In the genomic region with DNA sequence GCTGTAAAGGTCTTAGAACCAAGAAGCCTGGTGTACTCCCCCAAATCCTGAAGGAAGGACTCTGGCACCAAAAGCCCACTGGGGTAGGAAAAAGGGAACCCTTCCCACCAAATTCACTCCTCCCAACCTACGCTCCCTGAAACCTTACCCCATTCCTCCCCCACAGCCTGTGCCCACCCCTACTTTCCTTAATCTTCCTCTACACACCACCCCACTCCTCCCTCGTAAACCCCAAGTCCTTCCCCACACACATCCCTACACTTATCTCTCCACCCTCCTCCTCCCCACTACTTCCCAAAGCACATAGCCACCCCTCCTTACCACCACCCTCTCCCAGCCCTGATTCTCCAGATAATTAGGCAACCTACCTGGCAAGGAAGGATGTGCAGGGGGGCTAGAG, we compare ENCODE assay signal across 10 cellular contexts. TPM values are rescaled to one million over a fixed set of nuclear protein-coding genes. Genes with fewer than 3 reads are reported as not detected.
DNase-seq lines count a peak whose midpoint lies in the region; ATAC-seq and TF ChIP-seq lines count a peak whose summit lies in the region.
"Had no signal": no experiment of that assay in that cellular context is flagged by ENCODE, and none has a peak within 500 bp of the region (broad histone marks: within the 10 kb centered on the region; RNA-seq: fewer than 3 reads in every experiment).

No MANE protein-coding gene starts in this region.

- CTCF ChIA-PET in MCF 10A (lab: Yijun Ruan, JAX): interaction anchor here (0.6 to 0.7 kb wide), 2 partner anchors 94 to 400 kb away, joined by 3 read pairs; no protein-coding TSS in a partner anchor

- H3K4me1 Mint-ChIP-seq in MCF 10A (ENCODE audit: insufficient read depth, unreplicated experiment): peaks cover 8% of the 10 kb centered on the region

- POLR2A ChIA-PET in MCF 10A (lab: Yijun Ruan, JAX): no interaction called here

- H3K27me3 ChIP-seq in breast epithelium (peaks cover 0 to 51% of the 10 kb centered on the region in 2 donors), suprapubic skin (no peaks in the 10 kb centered on the region)

- no peaks in the 10 kb centered on the region for H3K9me3 Mint-ChIP-seq in MCF 10A (ENCODE audit: unreplicated experiment)

- H3K36me3 ChIP-seq in breast epithelium (no peaks in the 10 kb centered on the region), SK-N-MC (ENCODE audit: insufficient read depth, low read length) (peaks cover 33% of the 10 kb centered on the region), suprapubic skin (peaks cover 29% of the 10 kb centered on the region)

- peak overlapping the region; percentile 22 for H3K9ac ChIP-seq in SK-N-MC (ENCODE audit: insufficient read length)

- H3K27me3 Mint-ChIP-seq in MCF 10A (ENCODE audit: insufficient read depth, unreplicated experiment): peaks cover 21% of the 10 kb centered on the region

- ATAC-seq in HG03565 (IDR thresholded peaks at IDR 0.05; ENCODE audit: unreplicated experiment) (no peak), GM21390 (IDR thresholded peaks at IDR 0.05; ENCODE audit: unreplicated experiment) (no peak)

- TF ChIP-seq EP300 in suprapubic skin (IDR thresholded peaks at IDR 0.05): no peak

- no peaks in the 10 kb centered on the region for H3K9me3 ChIP-seq in breast epithelium
- H3K9me3 ChIP-seq in SK-N-MC (ENCODE audit: low read depth, low read length): no peaks in the 10 kb centered on the region
- H3K9me3 ChIP-seq in suprapubic skin: no peaks in the 10 kb centered on the region

- H3K27ac ChIP-seq in breast epithelium (no peak overlapping the region), SK-N-MC (peak overlapping the region; percentile 42; the same call in 1 of the 2 replicates), suprapubic skin (no peak overlapping the region)

- H3K4me3 ChIP-seq in breast epithelium (no peak overlapping the region), SK-N-MC (peak overlapping the region; percentile 90), fibroblast of villous mesenchyme (ENCODE audit: low read depth, low read length) (peak overlapping the region; percentile 84), suprapubic skin (peak overlapping the region; percentile 63)

- 78% methylated on average over 2 of the region's 2 CpGs for WGBS in suprapubic skin

- TF ChIP-seq CTCF in MCF 10A (IDR thresholded peaks at IDR 0.05; ENCODE audit: unreplicated experiment) (no peak), breast epithelium (IDR thresholded peaks at IDR 0.05) (no peak), fibroblast of villous mesenchyme (IDR thresholded peaks at IDR 0.05; ENCODE audit: insufficient read depth, low read depth, low read length) (no peak), suprapubic skin (IDR thresholded peaks at IDR 0.05) (no peak)

- H3K4me1 ChIP-seq in breast epithelium (no peaks in the 10 kb centered on the region), suprapubic skin (peaks cover 16% of the 10 kb centered on the region)

- BruUV-seq in MCF 10A (replicated peaks; lab: Mats Ljungman, UMichigan): no TSS peak

- DNase-seq in MCF 10A (ENCODE audit: unreplicated experiment): no peak
- DNase-seq in breast epithelium (ENCODE audit: low spot score in 2 of 2): no peak
- no peak for DNase-seq in SK-N-MC (ENCODE audit: low read depth, low spot score)
- no peak for DNase-seq in fibroblast of villous mesenchyme (ENCODE audit: low read depth)
- DNase-seq in suprapubic skin (ENCODE audit: low spot score in 2 of 2): no peak
- DNase-seq in GOT3 (lab: John Stamatoyannopoulos, UW): no peak
- DNase-seq: NCI-H2227 treated with DMSO at 0.1 percent for 48 hours, SW 1271 had no signal

- H3K36me3 Mint-ChIP-seq in MCF 10A (ENCODE audit: insufficient read depth, unreplicated experiment): peaks cover 17% of the 10 kb centered on the region

- H3K4me3 Mint-ChIP-seq in MCF 10A (ENCODE audit: unreplicated experiment): no peak overlapping the region

- no peak for TF ChIP-seq POLR2A in breast epithelium (IDR thresholded peaks at IDR 0.05)
- TF ChIP-seq POLR2A in suprapubic skin (IDR thresholded peaks at IDR 0.05): no peak

- intact Hi-C loops in MCF 10A (cut with micrococcal nuclease) (loop anchor here (5.0 kb wide), 1 partner anchor 115 kb away; the partner anchor contains the start of gene TAF1), breast epithelium (cut with DNase I; ENCODE audit: low total_unique reads) (no loop called here)

- peak overlapping the region; percentile 29 for H3K27ac Mint-ChIP-seq in MCF 10A (ENCODE audit: low read depth, unreplicated experiment)

RNA-seq across cellular contexts. Expression of gene ZMYM3, which starts 1.7 kb away (rescaled TPM):
- total RNA-seq in MCF 10A (2022): 7.9 and 8.4 TPM in 2 replicates
- total RNA-seq in breast epithelium: 10 to 100 TPM; 11.5 to 17.6 (median 11.5) TPM
- 22.9 and 28.5 TPM in 2 replicates for total RNA-seq in fibroblast of villous mesenchyme
- 10 to 100 TPM; 10.0 to 42.6 (median 18.5) TPM for total RNA-seq in suprapubic skin

RNA-seq across cellular contexts. Expression of gene GJB1, which starts 29.2 kb away (rescaled TPM):
- total RNA-seq in MCF 10A (2022) (not detected in 2 replicates), breast epithelium (1 to 10 TPM in 2 of 3 donors, not detected in 1; 1.8 to 6.9 TPM), fibroblast of villous mesenchyme (not detected in 2 replicates), suprapubic skin (1 to 10 TPM in 3 of 4 donors, under 1 TPM in 1; 0.98 to 4.8 (median 3.3) TPM)

RNA-seq across cellular contexts. Expression of gene NONO, which starts 31.2 kb away (rescaled TPM):
- total RNA-seq in MCF 10A (2022): 255 and 292 TPM in 2 replicates
- total RNA-seq in breast epithelium: 100 to 1,000 TPM; 247 to 260 (median 257) TPM
- 355 and 462 TPM in 2 replicates for total RNA-seq in fibroblast of villous mesenchyme
- total RNA-seq in suprapubic skin: 100 to 1,000 TPM; 216 to 323 (median 221) TPM

RNA-seq across cellular contexts. Expression of gene ITGB1BP2, which starts 49.3 kb away (rescaled TPM):
- total RNA-seq in MCF 10A (2022) (1.4 and 2.6 TPM in 2 replicates), breast epithelium (1 to 10 TPM in 2 of 3 donors, not detected in 1; 1.0 to 1.6 TPM), fibroblast of villous mesenchyme (3.5 and 6.5 TPM in 2 replicates), suprapubic skin (1 to 10 TPM in 1 of 4 donors, under 1 TPM in 3; 0.45 to 2.5 (median 0.71) TPM)

Comparison
In these comparisons a context has a peak if more than half of its experiments do, and no peak if none do; other contexts are left out.
1. H3K4me3 ChIP-seq: peak in SK-N-MC (single experiment), fibroblast of villous mesenchyme (single experiment) and suprapubic skin (single experiment); none in breast epithelium (0 of 3).